Comparison of ENCODE assay signal across 9 cellular contexts in genomic region chr20:25226433-25227316, GRCh38. TPM values are rescaled to one million over a fixed set of nuclear protein-coding genes. Genes with fewer than 3 reads are reported as not detected.
A peak's percentile ranks its signal among the peaks of the same experiment; 100 is the strongest.
DNase-seq lines count a peak whose midpoint lies in the region; ATAC-seq and TF ChIP-seq lines count a peak whose summit lies in the region.
"Had no signal": no experiment of that assay in that cellular context is flagged by ENCODE, and none has a peak within 500 bp of the region (broad histone marks: within the 10 kb centered on the region; RNA-seq: fewer than 3 reads in every experiment).

No MANE protein-coding gene starts in this region.

- TF ChIP-seq CTCF in psoas muscle (IDR thresholded peaks at IDR 0.05) (no peak), GM13977 (IDR thresholded peaks at IDR 0.05; ENCODE audit: extremely low read depth, insufficient read depth, missing control alignments) (no peak)

- in situ Hi-C loops in GM13977 (cut with MboI; ENCODE audit: low pct_unique_long_range_greater_than_20kb, low sequenced_read_pairs, unreplicated experiment): no loop called here

- DNase-seq in Daoy (ENCODE audit: low read depth) (peak; percentile 40), cardiac septum (ENCODE audit: low spot score) (peak; percentile 82), psoas muscle (peak in 1 of 2 donors; percentile 38), GM19238 (ENCODE audit: insufficient read length, low spot score) (no peak), GM13977 (ENCODE audit: low spot score) (no peak), GM19240 (ENCODE audit: insufficient read length, low spot score) (no peak), foreskin melanocyte (no peak)
- DNase-seq: naive B cell had no signal

- no peaks in the 10 kb centered on the region for H3K27me3 ChIP-seq in psoas muscle (ENCODE audit: insufficient read depth in 3 of 3, low read length in 2 of 3)

- no peaks in the 10 kb centered on the region for H3K9me3 ChIP-seq in psoas muscle

- H3K27ac ChIP-seq in psoas muscle: peak overlapping the region; percentile 83

- peaks cover 21% of the 10 kb centered on the region for H3K4me1 ChIP-seq in psoas muscle

- 54 to 65% (median 54%) methylated on average over 28 of the region's 28 CpGs for WGBS in psoas muscle, 3 donors

- no peak overlapping the region for H3K4me3 ChIP-seq in psoas muscle

- H3K36me3 ChIP-seq in psoas muscle (ENCODE audit: insufficient read depth in 1 of 2, low read depth in 1 of 2): peaks cover 0 to 34% of the 10 kb centered on the region in 2 donors

- ATAC-seq in SK-N-SH treated with all-trans-retinoic acid at 6 μM for 48 hours (peak; percentile 31), psoas muscle (peak; percentile 55 to 64 (median 59))

- intact Hi-C loops in cardiac septum (cut with DNase I): loop anchor here (2.0 kb wide), 3 partner anchors 20 to 36 kb away; no protein-coding TSS in a partner anchor
- intact Hi-C loops in psoas muscle (cut with DNase I): no loop called here

TF ChIP-seq in SK-N-SH treated with all-trans-retinoic acid at 6 μM for 48 hours, 23 proteins besides CTCF, POLR2A, EP300 and RAD21:
- TF ChIP-seq RARB (CRISPR knock-in tag; IDR thresholded peaks at IDR 0.05) (no peak), TSHZ2 (CRISPR knock-in tag; IDR thresholded peaks at IDR 0.05) (no peak)

RNA-seq across cellular contexts. Expression of gene PYGB, which starts 21.2 kb away (rescaled TPM):
- 54.8 and 59.9 TPM in 2 replicates for total RNA-seq in Daoy (2014; rRNA removed; shearing (Covaris generic))
- total RNA-seq in cardiac septum: 386 TPM
- 10 to 100 TPM in 2 of 4 donors, 1 to 10 TPM in 2; 7.8 to 22.3 (median 10.6) TPM for total RNA-seq in psoas muscle
- 1 to 10 TPM; 4.9 to 9.5 (median 8.6) TPM for polyA plus RNA-seq in psoas muscle

RNA-seq across cellular contexts. Expression of gene ENTPD6, which starts 31.2 kb away (rescaled TPM):
- total RNA-seq in Daoy (2014; rRNA removed; shearing (Covaris generic)): 28.9 and 33.2 TPM in 2 replicates
- total RNA-seq in cardiac septum (102 TPM), psoas muscle (10 to 100 TPM; 28.7 to 42.1 (median 34.6) TPM)
- polyA plus RNA-seq in psoas muscle: 10 to 100 TPM; 38.9 to 65.3 (median 50.5) TPM

Comparison
In these comparisons a context has a peak if more than half of its experiments do, and no peak if none do; other contexts are left out.
1. DNase-seq: peak in Daoy (single experiment) and cardiac septum (single experiment); none in GM19238 (single experiment), GM13977 (single experiment), GM19240 (single experiment) and foreskin melanocyte (single experiment).